In genomic region chr1:218803351-218803997, GRCh38 we compare ENCODE assay signal across 23 cellular contexts.
"Had no signal": no experiment of that assay in that cellular context is flagged by ENCODE, and none has a peak within 500 bp of the region (broad histone marks: within the 10 kb centered on the region; RNA-seq: fewer than 3 reads in every experiment).

No MANE protein-coding gene starts in this region.

- H3K4me3 ChIP-seq: body of pancreas, PC-9 had no signal

- H3K27ac Mint-ChIP-seq: activated B cell treated with CpG ODN at 0.5 μM for 24 hours; activated CD4-positive, alpha-beta T cell treated with anti-CD3 and anti-CD28 coated beads, Interleukin-2, amount 10 ng/mL, durations not matched to agents 24 days and 14 days; activated CD8-positive, alpha-beta memory T cell treated with anti-CD3 and anti-CD28 coated beads, Interleukin-2, amount 10 ng/mL, durations not matched to agents 7 days and 5 days; activated naive CD4-positive, alpha-beta T cell treated with anti-CD3 and anti-CD28 coated beads, Interleukin-2, amount 50 U/mL, for 24 hours; activated T-cell treated with anti-CD3 and anti-CD28 coated beads, Interleukin-2, amount 50 U/mL, for 24 hours; activated T-helper 1 cell treated with anti-CD3 and anti-CD28 coated beads, Interleukin-12 subunit alpha, Interleukin-12 subunit beta, Interleukin-2, Interleukin-4 antibody, amounts not matched to agents 30 ng/mL and 10 ng/mL and 1 ng/mL, durations not matched to agents 14 hours and 24 hours and 36 hours; T-helper 17 cell had no signal

- H3K36me3 Mint-ChIP-seq: activated CD8-positive, alpha-beta memory T cell treated with anti-CD3 and anti-CD28 coated beads, Interleukin-2, amount 10 ng/mL, durations not matched to agents 7 days and 5 days; activated naive CD4-positive, alpha-beta T cell treated with anti-CD3 and anti-CD28 coated beads, Interleukin-2, amount 50 U/mL, for 24 hours had no signal

- ATAC-seq: activated CD8-positive, alpha-beta memory T cell treated with anti-CD3 and anti-CD28 coated beads, Interleukin-2, amount 10 ng/mL, durations not matched to agents 7 days and 5 days; body of pancreas; T-helper 17 cell had no signal

- H3K4me1 Mint-ChIP-seq: activated B cell treated with CpG ODN at 0.5 μM for 24 hours; activated CD4-positive, alpha-beta T cell treated with anti-CD3 and anti-CD28 coated beads, Interleukin-2, amount 10 ng/mL, durations not matched to agents 24 days and 14 days; activated CD8-positive, alpha-beta memory T cell treated with anti-CD3 and anti-CD28 coated beads, Interleukin-2, amount 10 ng/mL, durations not matched to agents 7 days and 5 days; activated naive CD4-positive, alpha-beta T cell treated with anti-CD3 and anti-CD28 coated beads, Interleukin-2, amount 50 U/mL, for 24 hours; T-helper 17 cell had no signal

- H3K4me2 ChIP-seq: PC-9 had no signal

- H3K9me3 Mint-ChIP-seq: activated B cell treated with CpG ODN at 0.5 μM for 24 hours; activated CD4-positive, alpha-beta T cell treated with anti-CD3 and anti-CD28 coated beads, Interleukin-2, amount 10 ng/mL, durations not matched to agents 24 days and 14 days; activated T-helper 1 cell treated with anti-CD3 and anti-CD28 coated beads, Interleukin-12 subunit alpha, Interleukin-12 subunit beta, Interleukin-2, Interleukin-4 antibody, amounts not matched to agents 30 ng/mL and 10 ng/mL and 1 ng/mL, durations not matched to agents 14 hours and 24 hours and 36 hours had no signal

- H3K4me3 Mint-ChIP-seq: activated B cell treated with CpG ODN at 0.5 μM for 24 hours; activated CD4-positive, alpha-beta T cell treated with anti-CD3 and anti-CD28 coated beads, Interleukin-2, amount 10 ng/mL, durations not matched to agents 24 days and 14 days; activated CD8-positive, alpha-beta memory T cell treated with anti-CD3 and anti-CD28 coated beads, Interleukin-2, amount 10 ng/mL, durations not matched to agents 7 days and 5 days; activated naive CD4-positive, alpha-beta T cell treated with anti-CD3 and anti-CD28 coated beads, Interleukin-2, amount 50 U/mL, for 24 hours; activated T-cell treated with anti-CD3 and anti-CD28 coated beads, Interleukin-2, amount 50 U/mL, for 24 hours; activated T-helper 1 cell treated with anti-CD3 and anti-CD28 coated beads, Interleukin-12 subunit alpha, Interleukin-12 subunit beta, Interleukin-2, Interleukin-4 antibody, amounts not matched to agents 30 ng/mL and 10 ng/mL and 1 ng/mL, durations not matched to agents 14 hours and 24 hours and 36 hours; T-helper 17 cell had no signal

- H3K9me3 ChIP-seq: body of pancreas had no signal

- H2AFZ ChIP-seq: PC-9 had no signal

- H3K27ac ChIP-seq: body of pancreas, PC-9 had no signal

- DNase-seq: activated B cell treated with CpG ODN at 0.5 μM for 24 hours; activated CD4-positive, alpha-beta T cell treated with anti-CD3 and anti-CD28 coated beads for 1 hour; activated CD4-positive, alpha-beta T cell treated with anti-CD3 and anti-CD28 coated beads, Interleukin-2, amount 10 ng/mL, durations not matched to agents 24 days and 14 days; activated CD4-positive, alpha-beta T cell treated with anti-CD3 and anti-CD28 coated beads, Interleukin-2, amount 50 U/mL, for 48 hours; activated CD8-positive, alpha-beta memory T cell treated with anti-CD3 and anti-CD28 coated beads, Interleukin-2, amount 10 ng/mL, durations not matched to agents 7 days and 5 days; activated effector memory CD4-positive, alpha-beta T cell treated with Interleukin-2 at 50 U/mL for 16 hours; activated naive CD4-positive, alpha-beta T cell; activated T-cell treated with anti-CD3 and anti-CD28 coated beads, Interleukin-2, amount 50 U/mL, for 24 hours; aorta; body of pancreas; central memory CD4-positive, alpha-beta T cell; MM.1S; NCI-H1105; NCI-H1436 treated with DMSO at 0.1 percent for 48 hours; NCI-H187; NCI-H2081; NCI-H510A treated with DMSO at 0.1 percent for 48 hours; PC-9; SHP77 treated with DMSO at 0.1 percent for 48 hours; T-helper 17 cell; T-helper 9 cell had no signal

- H3K4me1 ChIP-seq: body of pancreas had no signal

- H3K27me3 Mint-ChIP-seq: activated B cell treated with CpG ODN at 0.5 μM for 24 hours; activated CD4-positive, alpha-beta T cell treated with anti-CD3 and anti-CD28 coated beads, Interleukin-2, amount 10 ng/mL, durations not matched to agents 24 days and 14 days; activated CD8-positive, alpha-beta memory T cell treated with anti-CD3 and anti-CD28 coated beads, Interleukin-2, amount 10 ng/mL, durations not matched to agents 7 days and 5 days; activated naive CD4-positive, alpha-beta T cell treated with anti-CD3 and anti-CD28 coated beads, Interleukin-2, amount 50 U/mL, for 24 hours; activated T-cell treated with anti-CD3 and anti-CD28 coated beads, Interleukin-2, amount 50 U/mL, for 24 hours; T-helper 17 cell had no signal

- H3K27me3 ChIP-seq: body of pancreas had no signal
